Comparison of ENCODE assay signal across 8 cellular contexts in genomic region chr10:63083904-63084689, GRCh38. TPM values are rescaled to one million over a fixed set of nuclear protein-coding genes. Genes with fewer than 3 reads are reported as not detected.
A peak's percentile ranks its signal among the peaks of the same experiment; 100 is the strongest.
DNase-seq lines count a peak whose midpoint lies in the region; ATAC-seq and TF ChIP-seq lines count a peak whose summit lies in the region.

No MANE protein-coding gene starts in this region.

- H3K36me3 ChIP-seq in OCI-LY3 (replicated peaks; ENCODE audit: low read depth, low read length) (no peaks in the 10 kb centered on the region), vagina (no peaks in the 10 kb centered on the region)

- no peak overlapping the region for H3K4me3 Mint-ChIP-seq in Calu3 (ENCODE audit: low read depth, unreplicated experiment)
- no peak overlapping the region for H3K4me3 Mint-ChIP-seq in activated T-helper 1 cell treated with anti-CD3 and anti-CD28 coated beads, Interleukin-12 subunit alpha, Interleukin-12 subunit beta, Interleukin-2, Interleukin-4 antibody, amounts not matched to agents 30 ng/mL and 10 ng/mL and 1 ng/mL, durations not matched to agents 14 hours and 24 hours and 36 hours

- H3K27me3 Mint-ChIP-seq in Calu3 (ENCODE audit: unreplicated experiment): peaks cover 19% of the 10 kb centered on the region
- peaks cover 28% of the 10 kb centered on the region for H3K27me3 Mint-ChIP-seq in activated T-helper 1 cell treated with anti-CD3 and anti-CD28 coated beads, Interleukin-12 subunit alpha, Interleukin-12 subunit beta, Interleukin-2, Interleukin-4 antibody, amounts not matched to agents 30 ng/mL and 10 ng/mL and 1 ng/mL, durations not matched to agents 14 hours and 24 hours and 36 hours (ENCODE audit: insufficient read depth)

- H3K27me3 ChIP-seq in OCI-LY3 (ENCODE audit: low read depth, low read length) (no peaks in the 10 kb centered on the region), vagina (no peaks in the 10 kb centered on the region)

- H3K4me3 ChIP-seq in OCI-LY3 (ENCODE audit: low read length) (no peak overlapping the region), vagina (no peak overlapping the region)

- TF ChIP-seq EP300 in Ishikawa (IDR thresholded peaks at IDR 0.05; ENCODE audit: borderline replicate concordance): no peak

- H3K27ac ChIP-seq in OCI-LY3 (ENCODE audit: low read length): no peak overlapping the region
- H3K27ac ChIP-seq in vagina: peak overlapping the region; percentile 29

- TF ChIP-seq RAD21 in Ishikawa (IDR thresholded peaks at IDR 0.05; ENCODE audit: low read depth): peak; percentile 86

- no TSS peak for BruUV-seq in Calu3 (replicated peaks; lab: Mats Ljungman, UMichigan)

- H3K27ac Mint-ChIP-seq in Calu3 (ENCODE audit: unreplicated experiment): no peak overlapping the region
- no peak overlapping the region for H3K27ac Mint-ChIP-seq in activated T-helper 1 cell treated with anti-CD3 and anti-CD28 coated beads, Interleukin-12 subunit alpha, Interleukin-12 subunit beta, Interleukin-2, Interleukin-4 antibody, amounts not matched to agents 30 ng/mL and 10 ng/mL and 1 ng/mL, durations not matched to agents 14 hours and 24 hours and 36 hours

- intact Hi-C loops in Calu3 (cut with micrococcal nuclease; ENCODE audit: unreplicated experiment): loop anchor here (1.0 to 5.0 kb wide), 6 partner anchors 83 to 647 kb away; no protein-coding TSS in a partner anchor
- intact Hi-C loops in activated T-helper 1 cell treated with anti-CD3 and anti-CD28 coated beads, Interleukin-12 subunit alpha, Interleukin-12 subunit beta, Interleukin-2, Interleukin-4 antibody, amounts not matched to agents 30 ng/mL and 10 ng/mL and 1 ng/mL, durations not matched to agents 14 hours and 24 hours and 36 hours (cut with micrococcal nuclease): loop anchor here (1.0 to 5.0 kb wide), 9 partner anchors 74 to 647 kb away; no protein-coding TSS in a partner anchor
- intact Hi-C loops in vagina (cut with DNase I): no loop called here

- H3K9me3 Mint-ChIP-seq in Calu3 (ENCODE audit: low read depth, unreplicated experiment): no peaks in the 10 kb centered on the region
- H3K9me3 Mint-ChIP-seq in activated T-helper 1 cell treated with anti-CD3 and anti-CD28 coated beads, Interleukin-12 subunit alpha, Interleukin-12 subunit beta, Interleukin-2, Interleukin-4 antibody, amounts not matched to agents 30 ng/mL and 10 ng/mL and 1 ng/mL, durations not matched to agents 14 hours and 24 hours and 36 hours: no peaks in the 10 kb centered on the region

- no peak overlapping the region for H3K9ac ChIP-seq in OCI-LY3 (ENCODE audit: low read length)

- H3K9me3 ChIP-seq in OCI-LY3 (ENCODE audit: insufficient read depth, low read length) (no peaks in the 10 kb centered on the region), vagina (no peaks in the 10 kb centered on the region)

- no peak overlapping the region for H2AFZ ChIP-seq in OCI-LY3 (ENCODE audit: low read depth, low read length)

- H3K4me1 ChIP-seq in OCI-LY3 (ENCODE audit: low read length) (no peaks in the 10 kb centered on the region), vagina (peaks cover 12% of the 10 kb centered on the region)

- no peak for TF ChIP-seq POLR2A in vagina (IDR thresholded peaks at IDR 0.05)

- peak; percentile 83 for ATAC-seq in GM19463 (IDR thresholded peaks at IDR 0.05; ENCODE audit: unreplicated experiment)
- peak; percentile 85 for ATAC-seq in omental fat pad (ENCODE audit: low FRiP score)

- DNase-seq in Calu3 (peak; percentile 36), germinal center (ENCODE audit: low spot score) (peak; percentile 23), omental fat pad (ENCODE audit: low spot score) (no peak), vagina (ENCODE audit: extremely low spot score in 2 of 2) (peak in 1 of 2 donors; percentile 88)
- DNase-seq in activated T-helper 1 cell treated with anti-CD3 and anti-CD28 coated beads, Interleukin-12 subunit alpha, Interleukin-12 subunit beta, Interleukin-2, Interleukin-4 antibody, amounts not matched to agents 30 ng/mL and 10 ng/mL and 1 ng/mL, durations not matched to agents 14 hours and 24 hours and 36 hours (ENCODE audit: low spot score): peak; percentile 14

- H3K36me3 Mint-ChIP-seq in Calu3 (ENCODE audit: insufficient read depth, unreplicated experiment): no peaks in the 10 kb centered on the region
- no peaks in the 10 kb centered on the region for H3K36me3 Mint-ChIP-seq in activated T-helper 1 cell treated with anti-CD3 and anti-CD28 coated beads, Interleukin-12 subunit alpha, Interleukin-12 subunit beta, Interleukin-2, Interleukin-4 antibody, amounts not matched to agents 30 ng/mL and 10 ng/mL and 1 ng/mL, durations not matched to agents 14 hours and 24 hours and 36 hours (ENCODE audit: low read depth)

- CTCF ChIA-PET in Calu3 (lab: Charles Lee): interaction anchor here (0.6 to 3.1 kb wide), 8 partner anchors 26 to 592 kb away, joined by 3 to 25 read pairs (median 5); partner anchors contain the start of gene EGR2

- H3K79me2 ChIP-seq in OCI-LY3 (ENCODE audit: low read length): no peaks in the 10 kb centered on the region

- TF ChIP-seq CTCF in Calu3 (IDR thresholded peaks at IDR 0.05; ENCODE audit: unreplicated experiment) (peak; percentile 68), OCI-LY3 (IDR thresholded peaks at IDR 0.05; ENCODE audit: low read depth, low read length) (peak; percentile 74), omental fat pad (IDR thresholded peaks at IDR 0.05) (no peak), vagina (IDR thresholded peaks at IDR 0.05) (peak; percentile 41 to 63 (median 44))

- H3K4me2 ChIP-seq in OCI-LY3 (ENCODE audit: low read length): no peak overlapping the region

- H3K4me1 Mint-ChIP-seq in Calu3 (ENCODE audit: low read depth, unreplicated experiment): no peaks in the 10 kb centered on the region
- peaks cover 12% of the 10 kb centered on the region for H3K4me1 Mint-ChIP-seq in activated T-helper 1 cell treated with anti-CD3 and anti-CD28 coated beads, Interleukin-12 subunit alpha, Interleukin-12 subunit beta, Interleukin-2, Interleukin-4 antibody, amounts not matched to agents 30 ng/mL and 10 ng/mL and 1 ng/mL, durations not matched to agents 14 hours and 24 hours and 36 hours (ENCODE audit: low read depth)

- H4K20me1 ChIP-seq in OCI-LY3 (ENCODE audit: insufficient read depth, low read length): no peaks in the 10 kb centered on the region

TF ChIP-seq in Ishikawa, 13 proteins besides CTCF, POLR2A, EP300 and RAD21:
- TF ChIP-seq MAX (IDR thresholded peaks at IDR 0.05) (no peak), NFIC (IDR thresholded peaks at IDR 0.05) (no peak), REST (IDR thresholded peaks at IDR 0.05; ENCODE audit: low read depth) (no peak), EGR1 (IDR thresholded peaks at IDR 0.05) (no peak), TEAD4 (IDR thresholded peaks at IDR 0.05) (no peak), YY1 (IDR thresholded peaks at IDR 0.05; ENCODE audit: low read depth) (no peak), FOXM1 (IDR thresholded peaks at IDR 0.05; ENCODE audit: borderline replicate concordance, low read depth) (no peak), CEBPB (IDR thresholded peaks at IDR 0.05) (no peak), TAF1 (IDR thresholded peaks at IDR 0.05; ENCODE audit: low read depth) (no peak), TCF12 (IDR thresholded peaks at IDR 0.05; ENCODE audit: low read depth) (no peak), USF1 (IDR thresholded peaks at IDR 0.05) (no peak), CREB1 (IDR thresholded peaks at IDR 0.05; ENCODE audit: low read depth) (no peak), ZBTB7A (IDR thresholded peaks at IDR 0.05; ENCODE audit: low read depth) (no peak)

RNA-seq across cellular contexts. Expression of gene NRBF2, which starts 49.0 kb away (rescaled TPM):
- total RNA-seq in Calu3 (2022) (24.9 and 29.4 TPM in 2 replicates), omental fat pad (10 to 100 TPM; 16.8 to 21.6 (median 19.1) TPM), vagina (16.5 TPM)
- total RNA-seq in activated T-helper 1 cell treated with anti-CD3 and anti-CD28 coated beads, Interleukin-12 subunit alpha, Interleukin-12 subunit beta, Interleukin-2, Interleukin-4 antibody, amounts not matched to agents 30 ng/mL and 10 ng/mL and 1 ng/mL, durations not matched to agents 14 hours and 24 hours and 36 hours: 30.0 and 30.8 TPM in 2 replicates

Comparison
In these comparisons a context has a peak if more than half of its experiments do, and no peak if none do; other contexts are left out.
1. CTCF ChIP-seq: peak in Calu3 (single experiment), OCI-LY3 (single experiment) and vagina (3 of 3); none in omental fat pad (0 of 3).